In the genomic region with DNA sequence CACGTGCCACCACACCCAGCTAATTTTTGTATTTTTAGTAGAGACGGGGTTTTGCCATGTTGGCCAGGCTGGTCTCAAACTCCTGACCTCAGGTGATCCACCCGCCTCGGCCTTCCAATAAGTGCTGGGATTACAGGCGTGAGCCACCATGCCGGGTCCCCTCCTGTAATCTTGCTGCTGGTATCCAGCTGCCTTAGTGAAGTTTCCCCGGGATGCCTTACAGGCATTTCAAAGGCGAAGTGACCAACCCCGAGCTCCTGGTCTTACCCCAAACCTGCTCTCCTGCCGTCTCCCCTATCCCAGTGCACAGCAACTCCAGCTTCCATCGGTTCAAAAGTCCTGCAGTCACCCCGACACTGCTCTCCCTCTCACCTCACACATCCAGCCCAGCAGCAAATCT, we compare ENCODE assay signal across 15 cellular contexts. TPM values are rescaled to one million over a fixed set of nuclear protein-coding genes. Genes with fewer than 3 reads are reported as not detected.
"Had no signal": no experiment of that assay in that cellular context is flagged by ENCODE, and none has a peak within 500 bp of the region (broad histone marks: within the 10 kb centered on the region; RNA-seq: fewer than 3 reads in every experiment).

No MANE protein-coding gene starts in this region.

RNA-seq across cellular contexts. Expression of a gene that starts 3.5 kb away (rescaled TPM):
- total RNA-seq: activated B cell treated with CpG ODN at 0.5 μM for 24 hours; activated CD4-positive, alpha-beta memory T cell treated with anti-CD3 and anti-CD28 coated beads for 36 hours; activated CD4-positive, alpha-beta memory T cell treated with anti-CD3 and anti-CD28 coated beads, Interleukin-2, amount 10 ng/mL, durations not matched to agents 7 days and 5 days; activated CD4-positive, alpha-beta T cell treated with anti-CD3 and anti-CD28 coated beads for 36 hours; activated CD4-positive, alpha-beta T cell treated with anti-CD3 and anti-CD28 coated beads, Interleukin-2, amount 10 ng/mL, durations not matched to agents 24 days and 14 days; activated CD4-positive, alpha-beta T cell treated with anti-CD3 and anti-CD28 coated beads, Interleukin-2, amount 10 ng/mL, durations not matched to agents 7 days and 5 days; activated CD8-positive, alpha-beta memory T cell treated with anti-CD3 and anti-CD28 coated beads for 36 hours; activated CD8-positive, alpha-beta memory T cell treated with anti-CD3 and anti-CD28 coated beads, Interleukin-2, amount 10 ng/mL, durations not matched to agents 7 days and 5 days; activated CD8-positive, alpha-beta T cell treated with anti-CD3 and anti-CD28 coated beads for 36 hours; activated CD8-positive, alpha-beta T cell treated with anti-CD3 and anti-CD28 coated beads, Interleukin-2, amount 10 ng/mL, durations not matched to agents 7 days and 5 days; T-cell; T-helper 1 cell treated with Interleukin-12 subunit alpha and Interleukin-12 subunit beta and Interleukin-4 antibody, amounts not matched to agents 30 ng/mL and 1 ng/mL, for 36 hours; T-helper 17 cell; T-helper 2 cell treated with Interferon-gamma antibody and Interleukin-4, amounts not matched to agents 100 ng/mL and 5 ng/mL, for 36 hours; WTC11 had no signal

RNA-seq across cellular contexts. Expression of a gene that starts 23.5 kb away (rescaled TPM):
- total RNA-seq: activated B cell treated with CpG ODN at 0.5 μM for 24 hours; activated CD4-positive, alpha-beta memory T cell treated with anti-CD3 and anti-CD28 coated beads for 36 hours; activated CD4-positive, alpha-beta memory T cell treated with anti-CD3 and anti-CD28 coated beads, Interleukin-2, amount 10 ng/mL, durations not matched to agents 7 days and 5 days; activated CD4-positive, alpha-beta T cell treated with anti-CD3 and anti-CD28 coated beads for 36 hours; activated CD4-positive, alpha-beta T cell treated with anti-CD3 and anti-CD28 coated beads, Interleukin-2, amount 10 ng/mL, durations not matched to agents 24 days and 14 days; activated CD4-positive, alpha-beta T cell treated with anti-CD3 and anti-CD28 coated beads, Interleukin-2, amount 10 ng/mL, durations not matched to agents 7 days and 5 days; activated CD8-positive, alpha-beta memory T cell treated with anti-CD3 and anti-CD28 coated beads for 36 hours; activated CD8-positive, alpha-beta memory T cell treated with anti-CD3 and anti-CD28 coated beads, Interleukin-2, amount 10 ng/mL, durations not matched to agents 7 days and 5 days; activated CD8-positive, alpha-beta T cell treated with anti-CD3 and anti-CD28 coated beads for 36 hours; activated CD8-positive, alpha-beta T cell treated with anti-CD3 and anti-CD28 coated beads, Interleukin-2, amount 10 ng/mL, durations not matched to agents 7 days and 5 days; T-cell; T-helper 1 cell treated with Interleukin-12 subunit alpha and Interleukin-12 subunit beta and Interleukin-4 antibody, amounts not matched to agents 30 ng/mL and 1 ng/mL, for 36 hours; T-helper 17 cell; T-helper 2 cell treated with Interferon-gamma antibody and Interleukin-4, amounts not matched to agents 100 ng/mL and 5 ng/mL, for 36 hours; WTC11 had no signal

RNA-seq across cellular contexts. Expression of a gene that starts 47.1 kb away (rescaled TPM):
- total RNA-seq: activated B cell treated with CpG ODN at 0.5 μM for 24 hours; activated CD4-positive, alpha-beta memory T cell treated with anti-CD3 and anti-CD28 coated beads for 36 hours; activated CD4-positive, alpha-beta memory T cell treated with anti-CD3 and anti-CD28 coated beads, Interleukin-2, amount 10 ng/mL, durations not matched to agents 7 days and 5 days; activated CD4-positive, alpha-beta T cell treated with anti-CD3 and anti-CD28 coated beads for 36 hours; activated CD4-positive, alpha-beta T cell treated with anti-CD3 and anti-CD28 coated beads, Interleukin-2, amount 10 ng/mL, durations not matched to agents 24 days and 14 days; activated CD4-positive, alpha-beta T cell treated with anti-CD3 and anti-CD28 coated beads, Interleukin-2, amount 10 ng/mL, durations not matched to agents 7 days and 5 days; activated CD8-positive, alpha-beta memory T cell treated with anti-CD3 and anti-CD28 coated beads for 36 hours; activated CD8-positive, alpha-beta memory T cell treated with anti-CD3 and anti-CD28 coated beads, Interleukin-2, amount 10 ng/mL, durations not matched to agents 7 days and 5 days; activated CD8-positive, alpha-beta T cell treated with anti-CD3 and anti-CD28 coated beads, Interleukin-2, amount 10 ng/mL, durations not matched to agents 7 days and 5 days; T-helper 1 cell treated with Interleukin-12 subunit alpha and Interleukin-12 subunit beta and Interleukin-4 antibody, amounts not matched to agents 30 ng/mL and 1 ng/mL, for 36 hours; T-helper 17 cell; T-helper 2 cell treated with Interferon-gamma antibody and Interleukin-4, amounts not matched to agents 100 ng/mL and 5 ng/mL, for 36 hours had no signal

RNA-seq across cellular contexts. Expression of a gene that starts 56.8 kb away (rescaled TPM):
- total RNA-seq: T-helper 17 cell had no signal
